ENCODE assay signal across 2 cellular contexts in genomic region chr4:75724066-75724866, GRCh38.
TF ChIP-seq lines count a peak whose summit lies in the region.

USO1 (plus strand) TSS chr4:75724577; CDS start chr4:75724820, 243 bp downstream.

TF ChIP-seq in A549, 52 proteins besides CTCF, POLR2A, EP300 and RAD21 (continued from another document):
- TF ChIP-seq CEBPB (IDR thresholded peaks at IDR 0.05), result no peak
- TF ChIP-seq JUN (IDR thresholded peaks at IDR 0.05), result peak; percentile 42 to 85; a peak in 4 of 5 replicates
- peak; percentile 83 for TF ChIP-seq USF2 (IDR thresholded peaks at IDR 0.05)
- TF ChIP-seq PHF8 (IDR thresholded peaks at IDR 0.05; ENCODE audit: borderline replicate concordance, low read depth), result peak; percentile 46; the same call in 1 of the 2 replicates
- no peak for TF ChIP-seq KDM5A (IDR thresholded peaks at IDR 0.05)
- no peak for TF ChIP-seq EHF (CRISPR knock-in tag; IDR thresholded peaks at IDR 0.05)
- no peak for TF ChIP-seq FOSL2 (IDR thresholded peaks at IDR 0.05)
- TF ChIP-seq FOSL2 (CRISPR knock-in tag; IDR thresholded peaks at IDR 0.05), result no peak
- no peak for TF ChIP-seq E2F6 (IDR thresholded peaks at IDR 0.05; ENCODE audit: borderline replicate concordance, low read depth)
- TF ChIP-seq MAX (IDR thresholded peaks at IDR 0.05), result peak; percentile 95
- TF ChIP-seq SMC3 (IDR thresholded peaks at IDR 0.05), result peak; percentile 64
- peak; percentile 91 for TF ChIP-seq MYC (IDR thresholded peaks at IDR 0.05; ENCODE audit: borderline replicate concordance, low read length)
- TF ChIP-seq MAFK (IDR thresholded peaks at IDR 0.05; ENCODE audit: partially characterized antibody), result no peak
- TF ChIP-seq CHD4 (IDR thresholded peaks at IDR 0.05; ENCODE audit: borderline replicate concordance), result no peak
TF ChIP-seq in A549: peak in this region for 7.

TF ChIP-seq in K562, 482 proteins besides CTCF, POLR2A, EP300 and RAD21 (continued from another document and continues in another):
- TF ChIP-seq PRDM10 (IDR thresholded peaks at IDR 0.05; ENCODE audit: partially characterized antibody) (peak; percentile 49), ID3 (CRISPR knock-in tag; IDR thresholded peaks at IDR 0.05) (no peak), ID3 (tag; IDR thresholded peaks at IDR 0.05) (no peak), NEUROD1 (IDR thresholded peaks at IDR 0.05; ENCODE audit: borderline replicate concordance, low read depth, low read length, partially characterized antibody) (no peak), DLX4 (CRISPR knock-in tag; IDR thresholded peaks at IDR 0.05) (no peak), KAT7 (CRISPR knock-in tag; IDR thresholded peaks at IDR 0.05; ENCODE audit: borderline replicate concordance) (no peak), ELF1 (tag; IDR thresholded peaks at IDR 0.05) (peak; percentile 85), NR3C1 (CRISPR knock-in tag; IDR thresholded peaks at IDR 0.05) (no peak), EWSR1 (IDR thresholded peaks at IDR 0.05; ENCODE audit: borderline replicate concordance, low read depth, partially characterized antibody) (no peak), CGGBP1 (CRISPR knock-in tag; IDR thresholded peaks at IDR 0.05) (peak; percentile 68; the same call in 1 of the 2 replicates), ZFX (CRISPR knock-in tag; IDR thresholded peaks at IDR 0.05) (no peak), ZBTB34 (CRISPR knock-in tag; IDR thresholded peaks at IDR 0.05) (no peak), PYGO2 (tag; IDR thresholded peaks at IDR 0.05) (no peak), THRB (CRISPR knock-in tag; conservative IDR thresholded peaks at IDR 0.05) (no peak), PKNOX1 (IDR thresholded peaks at IDR 0.05) (no peak), ZNF766 (CRISPR knock-in tag; conservative IDR thresholded peaks at IDR 0.05) (no peak; the same call in 1 of the 2 replicates), MEIS2 (IDR thresholded peaks at IDR 0.05; ENCODE audit: partially characterized antibody) (peak; percentile 88), CCAR2 (IDR thresholded peaks at IDR 0.05; ENCODE audit: low read depth, low read length) (no peak), GATAD2A (IDR thresholded peaks at IDR 0.05) (no peak), MXI1 (IDR thresholded peaks at IDR 0.05; ENCODE audit: low read depth, low read length) (peak; percentile 88), XRCC5 (IDR thresholded peaks at IDR 0.05; ENCODE audit: low read depth, low read length) (0 out of 2 replicates have a peak, but pooled peaks have one; percentile 3), HMGN3 (IDR thresholded peaks at IDR 0.05; ENCODE audit: borderline replicate concordance, extremely low read depth, insufficient read length, low read depth, low read length) (peak; percentile 31), ZNF586 (CRISPR knock-in tag; conservative IDR thresholded peaks at IDR 0.05) (no peak), HNRNPLL (IDR thresholded peaks at IDR 0.05; ENCODE audit: low read depth, low read length, poor library complexity, severe bottlenecking) (peak; percentile 82), TCF7L2 (IDR thresholded peaks at IDR 0.05; ENCODE audit: low read depth, low read length) (0 out of 2 replicates have a peak, but pooled peaks have one; percentile 13), HNRNPUL1 (IDR thresholded peaks at IDR 0.05; ENCODE audit: low read length) (no peak), JUND (IDR thresholded peaks at IDR 0.05; ENCODE audit: borderline replicate concordance, low read depth, low read length) (peak; percentile 66; the same call in 1 of the 2 replicates), JUND (tag; IDR thresholded peaks at IDR 0.05; ENCODE audit: borderline replicate concordance, low read depth, low read length) (peak; percentile 40; the same call in 2 of the 3 replicates), NFXL1 (CRISPR knock-in tag; IDR thresholded peaks at IDR 0.05) (no peak), ZNF76 (CRISPR knock-in tag; IDR thresholded peaks at IDR 0.05; ENCODE audit: borderline replicate concordance) (no peak), PCBP2 (IDR thresholded peaks at IDR 0.05; ENCODE audit: low read depth, low read length, poor library complexity, severe bottlenecking) (no peak), MAZ (CRISPR knock-in tag; conservative IDR thresholded peaks at IDR 0.05 in 1 of 2, IDR thresholded peaks at IDR 0.05 in 1 of 2) (peak; percentile 68 to 97), NR2C1 (IDR thresholded peaks at IDR 0.05) (peak; percentile 82), NR2C1 (tag; IDR thresholded peaks at IDR 0.05) (peak; percentile 86), NRF1 (conservative IDR thresholded peaks at IDR 0.05 in 1 of 2, IDR thresholded peaks at IDR 0.05 in 1 of 2) (peak; percentile 98 to 99), SREBF1 (IDR thresholded peaks at IDR 0.05; ENCODE audit: borderline replicate concordance, low read depth, low read length) (no peak), MAFF (IDR thresholded peaks at IDR 0.05; ENCODE audit: low read length) (no peak), MLLT1 (IDR thresholded peaks at IDR 0.05) (0 out of 4 replicates have a peak, but pooled peaks have one; percentile 14 to 31), ZNF699 (CRISPR knock-in tag; IDR thresholded peaks at IDR 0.05; ENCODE audit: insufficient replicate concordance) (no peak), SMC3 (conservative IDR thresholded peaks at IDR 0.05; ENCODE audit: insufficient read depth, low read depth, low read length) (peak; percentile 60), NFYB (IDR thresholded peaks at IDR 0.05; ENCODE audit: extremely low read depth, insufficient read length) (peak; percentile 14), CAMTA2 (CRISPR knock-in tag; conservative IDR thresholded peaks at IDR 0.05) (no peak), FOXK2 (conservative IDR thresholded peaks at IDR 0.05 in 1 of 2, IDR thresholded peaks at IDR 0.05 in 1 of 2; ENCODE audit: low read depth in 2 of 2) (peak in 1 of 2 experiments; percentile 12; a peak in 2 of 4 replicates), CEBPB (tag; IDR thresholded peaks at IDR 0.05) (no peak), ZBTB2 (IDR thresholded peaks at IDR 0.05) (peak; percentile 98), POLR2B (IDR thresholded peaks at IDR 0.05; ENCODE audit: low read depth, partially characterized antibody) (peak; percentile 96), E2F1 (CRISPR knock-in tag; IDR thresholded peaks at IDR 0.05) (no peak), RB1 (IDR thresholded peaks at IDR 0.05; ENCODE audit: low read depth) (0 out of 2 replicates have a peak, but pooled peaks have one; percentile 13), SMARCA5 (IDR thresholded peaks at IDR 0.05) (peak; percentile 67; the same call in 1 of the 2 replicates), RBM14 (IDR thresholded peaks at IDR 0.05; ENCODE audit: borderline replicate concordance, insufficient read depth, low read depth, low read length) (0 out of 2 replicates have a peak, but pooled peaks have one; percentile 61), TAF1 (IDR thresholded peaks at IDR 0.05; ENCODE audit: control insufficient read depth, extremely low read depth, insufficient read depth, low read length, severe bottlenecking) (peak; percentile 96), ETV5 (CRISPR knock-in tag; IDR thresholded peaks at IDR 0.05; ENCODE audit: low read depth) (peak; percentile 58; the same call in 1 of the 2 replicates), NFIC (IDR thresholded peaks at IDR 0.05) (peak; percentile 51), HDAC1 (IDR thresholded peaks at IDR 0.05) (peak in 1 of 2 experiments; percentile 88; a peak in 1 of 4 replicates)
